ENCODE assay signal across 12 cellular contexts in the genomic region with DNA sequence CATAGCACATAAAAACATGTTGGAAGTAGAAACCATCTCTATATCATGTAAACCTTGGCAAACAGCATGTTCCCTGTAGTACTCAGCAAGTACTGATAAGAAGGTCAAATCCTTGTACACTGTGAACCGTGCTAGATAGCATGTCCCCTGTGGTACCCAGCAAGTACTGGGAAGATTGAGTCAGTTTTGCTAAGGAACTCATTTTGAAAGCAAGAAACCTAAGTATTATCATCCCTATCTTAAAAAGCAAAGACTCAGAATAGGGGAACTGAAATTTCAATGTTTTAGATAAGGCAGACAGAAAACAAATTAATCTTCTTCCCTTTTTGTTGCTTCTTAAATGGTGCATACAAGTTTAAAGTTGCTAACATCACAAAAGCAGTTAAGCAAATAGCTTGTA.
A peak's percentile ranks its signal among the peaks of the same experiment; 100 is the strongest.
DNase-seq lines count a peak whose midpoint lies in the region; ATAC-seq, FAIRE-seq and TF ChIP-seq lines count a peak whose summit lies in the region.
"Had no signal": no experiment of that assay in that cellular context is flagged by ENCODE, and none has a peak within 500 bp of the region (broad histone marks: within the 10 kb centered on the region; RNA-seq: fewer than 3 reads in every experiment).

No MANE protein-coding gene starts in this region.

- FAIRE-seq in GM12891 (lab: Jason Lieb, UNC): peak; percentile 77

- TF ChIP-seq POLR2A in GM12891 (IDR thresholded peaks at IDR 0.05; ENCODE audit: low read depth, low read length): no peak

- no peak overlapping the region for H3K27ac ChIP-seq in dorsolateral prefrontal cortex
- H3K27ac ChIP-seq: vagina had no signal

- peaks cover 11% of the 10 kb centered on the region for H3K9me3 Mint-ChIP-seq in chondrocyte (ENCODE audit: low read depth)

- H3K27me3 ChIP-seq in dorsolateral prefrontal cortex: no peaks in the 10 kb centered on the region
- H3K27me3 ChIP-seq: vagina had no signal

- H3K27ac Mint-ChIP-seq in chondrocyte (ENCODE audit: unreplicated experiment): no peak overlapping the region

- intact Hi-C loops in dorsolateral prefrontal cortex (cut with DNase I): no loop called here

- no peaks in the 10 kb centered on the region for H3K4me1 Mint-ChIP-seq in chondrocyte (ENCODE audit: low read depth)

- DNase-seq in GM12891 (ENCODE audit: insufficient read length, low spot score) (no peak), dorsolateral prefrontal cortex (no peak), NCI-H187 (lab: John Stamatoyannopoulos, UW) (no peak), chondrocyte (ENCODE audit: low spot score) (no peak), AG08396 (ENCODE audit: low spot score) (no peak)
- DNase-seq: activated T-cell treated with anti-CD3 and anti-CD28 coated beads, Interleukin-2, amount 50 U/mL, for 4 hours; NCI-H1092 treated with DMSO at 0.1 percent for 48 hours; T-helper 9 cell had no signal

- ATAC-seq in GM19395 (IDR thresholded peaks at IDR 0.05; ENCODE audit: unreplicated experiment): peak; percentile 96
- ATAC-seq in HG02840 (IDR thresholded peaks at IDR 0.05; ENCODE audit: low FRiP score, unreplicated experiment): peak; percentile 77
- peak; percentile 92 for ATAC-seq in HG03521 (IDR thresholded peaks at IDR 0.05; ENCODE audit: unreplicated experiment)
- ATAC-seq: activated T-cell treated with anti-CD3 and anti-CD28 coated beads, Interleukin-2, amount 50 U/mL, for 4 hours had no signal

- TF ChIP-seq CTCF in dorsolateral prefrontal cortex (IDR thresholded peaks at IDR 0.05 in 54 of 56, conservative IDR thresholded peaks at IDR 0.05 in 2 of 56; ENCODE audit: low read depth in 1 of 56, partially characterized antibody in 56 of 56): no peak
- no peak for TF ChIP-seq CTCF in chondrocyte (IDR thresholded peaks at IDR 0.05)

- no peak overlapping the region for H3K4me3 Mint-ChIP-seq in chondrocyte (ENCODE audit: unreplicated experiment)
- H3K4me3 Mint-ChIP-seq: activated T-cell treated with anti-CD3 and anti-CD28 coated beads, Interleukin-2, amount 50 U/mL, for 4 hours had no signal

- H3K36me3 Mint-ChIP-seq in chondrocyte (ENCODE audit: low read depth): no peaks in the 10 kb centered on the region

- H3K27me3 Mint-ChIP-seq in chondrocyte (ENCODE audit: low read depth): peaks cover 1% of the 10 kb centered on the region

- H3K4me3 ChIP-seq in dorsolateral prefrontal cortex: no peak overlapping the region
- H3K4me3 ChIP-seq: vagina had no signal

TF ChIP-seq in GM12891, 5 proteins besides CTCF, POLR2A, EP300 and RAD21:
- TF ChIP-seq SPI1 (IDR thresholded peaks at IDR 0.05; ENCODE audit: low read depth, low read length) (peak; percentile 84), TAF1 (IDR thresholded peaks at IDR 0.05; ENCODE audit: low read depth, low read length) (no peak)
